7 cellular contexts compared by ENCODE assay signal in the genomic region with DNA sequence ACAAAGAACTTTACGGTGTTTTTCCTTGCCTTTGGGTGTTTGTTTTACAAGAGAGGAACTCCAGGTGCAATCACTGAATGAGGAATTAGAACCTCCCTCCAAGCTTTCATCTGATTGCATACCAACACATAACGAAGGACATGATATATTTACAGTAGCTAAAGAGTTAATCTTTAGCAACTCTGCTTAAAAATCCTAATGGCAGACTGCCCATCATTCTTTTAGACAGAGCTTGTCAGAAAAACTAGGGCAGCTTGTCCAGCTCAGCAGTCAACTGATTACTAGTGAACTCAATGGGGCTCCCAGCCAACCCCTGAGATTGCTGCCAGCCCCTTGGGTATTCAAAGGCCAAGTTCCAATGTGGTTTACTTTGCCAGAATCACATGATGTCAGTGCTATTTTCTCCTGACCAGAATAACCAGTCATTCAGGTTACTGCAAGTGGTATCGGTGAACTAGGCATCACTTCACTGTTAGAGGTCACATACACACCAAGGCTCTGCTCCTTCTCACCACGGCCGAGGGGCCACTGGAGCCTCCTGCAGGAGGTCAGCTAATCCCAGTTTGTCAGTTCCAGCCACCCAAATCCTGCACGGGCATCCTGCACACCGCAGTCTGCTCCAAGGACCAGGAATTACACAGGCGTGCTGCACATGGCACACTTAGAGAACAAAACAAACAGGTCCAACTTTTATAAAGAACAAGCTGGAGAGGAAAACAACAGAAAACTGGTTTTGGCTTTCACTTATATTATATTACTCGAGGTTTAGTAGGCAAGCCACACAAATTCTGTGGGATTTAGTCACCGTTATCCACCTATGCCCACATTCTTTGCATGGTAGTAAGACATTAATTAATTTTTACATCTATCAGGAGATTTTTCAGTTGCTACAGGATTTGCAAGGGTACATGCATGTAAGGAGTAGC.
DNase-seq lines count a peak whose midpoint lies in the region; ATAC-seq and TF ChIP-seq lines count a peak whose summit lies in the region.

No MANE protein-coding gene starts in this region.

- no peak overlapping the region for H3K4me3 ChIP-seq in spleen

- H3K27ac ChIP-seq in spleen = peak overlapping the region in 1 of 8 donors; percentile 18

- TF ChIP-seq CTCF in spleen (IDR thresholded peaks at IDR 0.05 in 8 of 11, conservative IDR thresholded peaks at IDR 0.05 in 3 of 11) = no peak

- DNase-seq in HT-29 (ENCODE audit: low spot score) (peak; percentile 96), amniotic epithelial cell (ENCODE audit: low read depth) (peak; percentile 92), left ventricle myocardium superior (peak; percentile 89), sciatic nerve (ENCODE audit: low spot score) (peak; percentile 71), spleen (no peak)
- DNase-seq in activated naive CD8-positive, alpha-beta T cell treated with anti-CD3 and anti-CD28 coated beads, Interleukin-2, amount 50 U/mL, for 24 hours = no peak

- no peak overlapping the region for H3K4me3 Mint-ChIP-seq in activated naive CD8-positive, alpha-beta T cell treated with anti-CD3 and anti-CD28 coated beads, Interleukin-2, amount 50 U/mL, for 24 hours

- WGBS in spleen, 5 donors = 45 to 73% (median 64%) methylated on average over 9 to 10 of the region's 10 CpGs

- H3K27me3 ChIP-seq in spleen (replicated peaks in 1 of 7) = no peaks in the 10 kb centered on the region

- H3K9me3 ChIP-seq in spleen = no peaks in the 10 kb centered on the region

- H3K4me1 ChIP-seq in spleen = peaks cover 0 to 14% (median 4%) of the 10 kb centered on the region in 6 donors

- H3K27me3 Mint-ChIP-seq in activated naive CD8-positive, alpha-beta T cell treated with anti-CD3 and anti-CD28 coated beads, Interleukin-2, amount 50 U/mL, for 24 hours = no peaks in the 10 kb centered on the region

- H3K4me1 Mint-ChIP-seq in activated naive CD8-positive, alpha-beta T cell treated with anti-CD3 and anti-CD28 coated beads, Interleukin-2, amount 50 U/mL, for 24 hours = no peaks in the 10 kb centered on the region

- ATAC-seq in left ventricle myocardium superior (peak; percentile 94), sciatic nerve (peak; percentile 81), GM21529 (IDR thresholded peaks at IDR 0.05; ENCODE audit: unreplicated experiment) (no peak)
- no peak for ATAC-seq in activated naive CD8-positive, alpha-beta T cell treated with anti-CD3 and anti-CD28 coated beads, Interleukin-2, amount 50 U/mL, for 24 hours

- H3K36me3 Mint-ChIP-seq in activated naive CD8-positive, alpha-beta T cell treated with anti-CD3 and anti-CD28 coated beads, Interleukin-2, amount 50 U/mL, for 24 hours (ENCODE audit: low read depth) = no peaks in the 10 kb centered on the region

- no peak for TF ChIP-seq POLR2A in spleen (IDR thresholded peaks at IDR 0.05)

- H3K36me3 ChIP-seq in spleen = no peaks in the 10 kb centered on the region

- intact Hi-C loops in left ventricle myocardium superior (cut with micrococcal nuclease) (loop anchor here (10.0 kb wide), 1 partner anchor 63 kb away; a partner anchor contains a TSS), sciatic nerve (cut with DNase I) (no loop called here), spleen (cut with DNase I; ENCODE audit: low total_unique reads) (no loop called here)

- H3K27ac Mint-ChIP-seq in activated naive CD8-positive, alpha-beta T cell treated with anti-CD3 and anti-CD28 coated beads, Interleukin-2, amount 50 U/mL, for 24 hours = no peak overlapping the region

- no peaks in the 10 kb centered on the region for H3K9me3 Mint-ChIP-seq in activated naive CD8-positive, alpha-beta T cell treated with anti-CD3 and anti-CD28 coated beads, Interleukin-2, amount 50 U/mL, for 24 hours

Comparison
In these comparisons a context has a peak if more than half of its experiments do, and no peak if none do; other contexts are left out.
1. DNase-seq: peak in HT-29 (single experiment), amniotic epithelial cell (single experiment), left ventricle myocardium superior (single experiment) and sciatic nerve (single experiment); none in activated naive CD8-positive, alpha-beta T cell treated with anti-CD3 and anti-CD28 coated beads, Interleukin-2, amount 50 U/mL, for 24 hours (single experiment) and spleen (single experiment).
2. ATAC-seq: peak in left ventricle myocardium superior (single experiment) and sciatic nerve (single experiment); none in GM21529 (single experiment) and activated naive CD8-positive, alpha-beta T cell treated with anti-CD3 and anti-CD28 coated beads, Interleukin-2, amount 50 U/mL, for 24 hours (single experiment).